ENCODE assay signal across 1 cellular context in genomic region chr22:44288951-44289350, GRCh38.
TF ChIP-seq lines count a peak whose summit lies in the region.

No MANE protein-coding gene starts in this region.

TF ChIP-seq in WTC11, 78 proteins besides CTCF, POLR2A, EP300 and RAD21 (continued from another document):
- TF ChIP-seq ATF3 (CRISPR knock-in tag; conservative IDR thresholded peaks at IDR 0.05) (no peak), NR2C2 (CRISPR knock-in tag; IDR thresholded peaks at IDR 0.05) (no peak), IRF1 (CRISPR knock-in tag; IDR thresholded peaks at IDR 0.05) (no peak), ZNF396 (CRISPR knock-in tag; IDR thresholded peaks at IDR 0.05; ENCODE audit: borderline replicate concordance) (no peak)
